In genomic region chr11:1402776-1403620, GRCh38 we compare ENCODE assay signal across 20 cellular contexts. TPM values are rescaled to one million over a fixed set of nuclear protein-coding genes. Genes with fewer than 3 reads are reported as not detected.
DNase-seq lines count a peak whose midpoint lies in the region; ATAC-seq, FAIRE-seq and TF ChIP-seq lines count a peak whose summit lies in the region.
"Had no signal": no experiment of that assay in that cellular context is flagged by ENCODE, and none has a peak within 500 bp of the region (broad histone marks: within the 10 kb centered on the region; RNA-seq: fewer than 3 reads in every experiment).

No MANE protein-coding gene starts in this region.

- peaks cover 9% of the 10 kb centered on the region for H3K27me3 Mint-ChIP-seq in mesothelial cell of epicardium (ENCODE audit: low read depth)
- H3K27me3 Mint-ChIP-seq: CD4-positive, CD25-positive, alpha-beta regulatory T cell had no signal

- H3K27ac Mint-ChIP-seq in mesothelial cell of epicardium, result no peak overlapping the region
- H3K27ac Mint-ChIP-seq: CD4-positive, CD25-positive, alpha-beta regulatory T cell; IgD-negative memory B cell had no signal

- H3K27me3 ChIP-seq in SJCRH30, result no peaks in the 10 kb centered on the region

- no peak for ATAC-seq in Right ventricle myocardium superior (ENCODE audit: poor library complexity)
- ATAC-seq in left ventricle myocardium superior, result no peak

- H3K4me3 Mint-ChIP-seq in mesothelial cell of epicardium, result no peak overlapping the region
- H3K4me3 Mint-ChIP-seq: CD4-positive, CD25-positive, alpha-beta regulatory T cell; IgD-negative memory B cell had no signal

- TF ChIP-seq CTCF in HEK293 (tag by site-specific recombination; IDR thresholded peaks at IDR 0.05) (no peak), kidney (IDR thresholded peaks at IDR 0.05; ENCODE audit: borderline replicate concordance, extremely low read depth, insufficient read depth) (no peak), mesothelial cell of epicardium (IDR thresholded peaks at IDR 0.05; ENCODE audit: unreplicated experiment) (no peak)

- intact Hi-C loops in Right ventricle myocardium superior (cut with DNase I) (no loop called here), left ventricle myocardium superior (cut with micrococcal nuclease) (no loop called here), kidney (cut with DNase I) (no loop called here)

- H3K4me1 ChIP-seq in HEK293 (ENCODE audit: control insufficient read depth, insufficient read depth, low read length) (no peaks in the 10 kb centered on the region), SJCRH30 (no peaks in the 10 kb centered on the region), kidney (ENCODE audit: control insufficient read depth in 1 of 2, insufficient read depth in 1 of 2, low read depth in 1 of 2, low read length in 2 of 2) (no peaks in the 10 kb centered on the region)
- H3K4me1 ChIP-seq: A549 had no signal

- DNase-seq in Right ventricle myocardium superior, result peak; percentile 29
- DNase-seq in left ventricle myocardium superior, result no peak
- DNase-seq in SJCRH30, result peak; percentile 28 to 32
- DNase-seq in kidney, result peak; percentile 65
- no peak for DNase-seq in EL
- no peak for DNase-seq in GF-D8 (lab: John Stamatoyannopoulos, UW)
- DNase-seq in mesothelial cell of epicardium (ENCODE audit: low spot score in 2 of 2, unreplicated experiment in 2 of 2), result no peak
- DNase-seq: CD4-positive, CD25-positive, alpha-beta regulatory T cell; DMS53; NCI-H1417; NCI-H2029; NCI-H510A; OCI-M1; RPMI8226; SW 1271 had no signal

- no peaks in the 10 kb centered on the region for H3K4me1 Mint-ChIP-seq in mesothelial cell of epicardium
- H3K4me1 Mint-ChIP-seq: CD4-positive, CD25-positive, alpha-beta regulatory T cell; IgD-negative memory B cell had no signal

- no peak overlapping the region for H3K9ac ChIP-seq in kidney (ENCODE audit: low read length in 2 of 2)

- POLR2A ChIA-PET in HEK293 (lab: Yijun Ruan, JAX), result no interaction called here

- no peaks in the 10 kb centered on the region for H3K36me3 Mint-ChIP-seq in mesothelial cell of epicardium
- H3K36me3 Mint-ChIP-seq: CD4-positive, CD25-positive, alpha-beta regulatory T cell; IgD-negative memory B cell had no signal

- CTCF ChIA-PET in HEK293 (lab: Yijun Ruan, JAX), result no interaction called here

- FAIRE-seq in kidney (lab: Jason Lieb, UNC), result no peak
- FAIRE-seq: A549, HTR-8/SVneo had no signal

- H3K27ac ChIP-seq in HEK293 (ENCODE audit: extremely low read depth, low read depth, low read length), result no peak overlapping the region
- H3K27ac ChIP-seq in SJCRH30, result no peak overlapping the region
- H3K27ac ChIP-seq in kidney (ENCODE audit: low read depth in 2 of 2, low read length in 2 of 2), result no peak overlapping the region
- H3K27ac ChIP-seq: A549, HL-60 had no signal

- no peaks in the 10 kb centered on the region for H3K9me3 Mint-ChIP-seq in mesothelial cell of epicardium
- H3K9me3 Mint-ChIP-seq: CD4-positive, CD25-positive, alpha-beta regulatory T cell; IgD-negative memory B cell had no signal

- no peak overlapping the region for H3K4me3 ChIP-seq in HEK293 (ENCODE audit: low read depth, low read length)
- no peak overlapping the region for H3K4me3 ChIP-seq in SJCRH30
- H3K4me3 ChIP-seq in kidney (ENCODE audit: low read length in 2 of 2), result no peak overlapping the region
- H3K4me3 ChIP-seq: A549 had no signal

- no peaks in the 10 kb centered on the region for H3K36me3 ChIP-seq in HEK293 (ENCODE audit: control insufficient read depth in 2 of 2, insufficient read depth in 1 of 2, low read length in 2 of 2)
- no peaks in the 10 kb centered on the region for H3K36me3 ChIP-seq in SJCRH30
- H3K36me3 ChIP-seq in kidney (ENCODE audit: control insufficient read depth in 1 of 2, insufficient read depth in 2 of 2, low read length in 2 of 2), result no peaks in the 10 kb centered on the region

- no peaks in the 10 kb centered on the region for H3K9me3 ChIP-seq in HEK293 (ENCODE audit: control insufficient read depth, insufficient read depth, low read depth, low read length)
- H3K9me3 ChIP-seq in SJCRH30 (replicated peaks), result no peaks in the 10 kb centered on the region
- H3K9me3 ChIP-seq in kidney (ENCODE audit: control insufficient read depth in 1 of 2, low read length in 2 of 2), result no peaks in the 10 kb centered on the region
- H3K9me3 ChIP-seq: A549 had no signal

TF ChIP-seq in HEK293, 187 proteins besides CTCF, POLR2A, EP300 and RAD21:
- TF ChIP-seq ZNF311 (tag by site-specific recombination; IDR thresholded peaks at IDR 0.05; ENCODE audit: borderline replicate concordance) (no peak), GLIS1 (tag by site-specific recombination; IDR thresholded peaks at IDR 0.05) (0 out of 2 replicates have a peak, but pooled peaks have one; percentile 1), ZFHX2 (tag by site-specific recombination; conservative IDR thresholded peaks at IDR 0.05) (peak; percentile 53), REST (tag by site-specific recombination; IDR thresholded peaks at IDR 0.05) (no peak), EGR2 (tag by site-specific recombination; IDR thresholded peaks at IDR 0.05; ENCODE audit: low read depth) (0 out of 2 replicates have a peak, but pooled peaks have one; percentile 20), ZFP69B (tag by site-specific recombination; IDR thresholded peaks at IDR 0.05) (no peak), ZSCAN23 (tag by site-specific recombination; IDR thresholded peaks at IDR 0.05) (no peak), ZNF280D (tag by site-specific recombination; IDR thresholded peaks at IDR 0.05) (no peak), ZNF211 (tag by site-specific recombination; IDR thresholded peaks at IDR 0.05; ENCODE audit: low read depth) (no peak), INSM2 (tag by site-specific recombination; IDR thresholded peaks at IDR 0.05) (no peak)

RNA-seq across cellular contexts. Expression of gene BRSK2, which starts 13.3 kb away (rescaled TPM):
- total RNA-seq in Right ventricle myocardium superior (0.67 TPM), left ventricle myocardium superior (0.74 TPM), kidney (1.2 TPM), mesothelial cell of epicardium (4.6 to 6.8 TPM (median 4.9 TPM) in 3 replicates)
- not detected in 2 replicates for total RNA-seq in SJCRH30 (2014; rRNA removed; shearing (Covaris generic))
- 0.43 TPM for polyA plus RNA-seq in kidney (ENCODE audit: insufficient read depth, low read depth, low replicate concordance)
- polyA plus RNA-seq: IgD-negative memory B cell had no signal

Comparison
In these comparisons a context has a peak if more than half of its experiments do, and no peak if none do; other contexts are left out.
1. DNase-seq: peak in Right ventricle myocardium superior (single experiment), SJCRH30 (2 of 2) and kidney (single experiment); none in left ventricle myocardium superior (single experiment), EL (single experiment), GF-D8 (single experiment) and mesothelial cell of epicardium (0 of 2).